Comparison of ENCODE assay signal across 8 cellular contexts in genomic region chr15:73991260-73991659, GRCh38. TPM values are rescaled to one million over a fixed set of nuclear protein-coding genes. Genes with fewer than 3 reads are reported as not detected.
DNase-seq lines count a peak whose midpoint lies in the region; ATAC-seq and TF ChIP-seq lines count a peak whose summit lies in the region.

No MANE protein-coding gene starts in this region.

- peak; percentile 3 for ATAC-seq in lung (ENCODE audit: insufficient read depth, low FRiP score)

- TF ChIP-seq CTCF in lung (IDR thresholded peaks at IDR 0.05; ENCODE audit: control extremely low read depth, extremely low read depth) (no peak), tibial nerve (IDR thresholded peaks at IDR 0.05) (no peak)

- TF ChIP-seq POLR2A in tibial nerve (IDR thresholded peaks at IDR 0.05): no peak

- peaks cover 52 to 67% (median 58%) of the 10 kb centered on the region in 10 experiments for H3K4me1 ChIP-seq in BLaER1 treated with 17β-estradiol and CSF1 and Interleukin-3, amounts not matched to agents 10 nM and 100 nM
- H3K4me1 ChIP-seq in lung (ENCODE audit: control insufficient read depth in 2 of 2, insufficient read depth in 2 of 2, low read length in 2 of 2) (peaks cover 16 to 42% of the 10 kb centered on the region in 2 donors), tibial nerve (peaks cover 3 to 86% (median 57%) of the 10 kb centered on the region in 4 donors)

- H3K9me3 ChIP-seq in BLaER1 treated with 17β-estradiol and CSF1 and Interleukin-3, amounts not matched to agents 10 nM and 100 nM (replicated peaks in 1 of 11): no peaks in the 10 kb centered on the region
- no peaks in the 10 kb centered on the region for H3K9me3 ChIP-seq in KOPT-K1 (ENCODE audit: insufficient read depth, low read length, poor library complexity, severe bottlenecking)
- H3K9me3 ChIP-seq in lung (ENCODE audit: control insufficient read depth in 2 of 2, insufficient read depth in 1 of 2, low read length in 1 of 2): no peaks in the 10 kb centered on the region
- no peaks in the 10 kb centered on the region for H3K9me3 ChIP-seq in tibial nerve

- peak overlapping the region; percentile 70 to 87 (median 81) for H3K9ac ChIP-seq in BLaER1 treated with 17β-estradiol and CSF1 and Interleukin-3, amounts not matched to agents 10 nM and 100 nM

- 25 to 64% methylated on average over 5 of the region's 5 CpGs for WGBS in lung, 2 donors
- 11 to 29% methylated on average over 5 of the region's 5 CpGs for WGBS in tibial nerve, 2 donors

- no peaks in the 10 kb centered on the region for H3K36me3 ChIP-seq in BLaER1 treated with 17β-estradiol and CSF1 and Interleukin-3, amounts not matched to agents 10 nM and 100 nM
- H3K36me3 ChIP-seq in KOPT-K1 (ENCODE audit: insufficient read depth, low read length): no peaks in the 10 kb centered on the region; the same call in 1 of the 2 replicates
- H3K36me3 ChIP-seq in lung (ENCODE audit: control insufficient read depth in 2 of 2, insufficient read depth in 2 of 2, low read length in 2 of 2): peaks cover 0 to 4% of the 10 kb centered on the region in 2 donors
- H3K36me3 ChIP-seq in tibial nerve: peaks cover 0 to 27% (median 0%) of the 10 kb centered on the region in 3 donors

- peak; percentile 22 for DNase-seq in cerebellar cortex (ENCODE audit: low spot score)
- DNase-seq in lung (ENCODE audit: low spot score): peak; percentile 84
- peak; percentile 57 to 64 for DNase-seq in tibial nerve (ENCODE audit: low spot score in 2 of 2)
- no peak for DNase-seq in NCI-H187 treated with DMSO at 0.1 percent for 48 hours (lab: John Stamatoyannopoulos, UW)
- DNase-seq in cortex of kidney (lab: John Stamatoyannopoulos, UW): no peak
- DNase-seq in effector CD4-positive, alpha-beta T cell: no peak

- peak overlapping the region; percentile 88 to 100 (median 97) for H3K4me2 ChIP-seq in BLaER1 treated with 17β-estradiol and CSF1 and Interleukin-3, amounts not matched to agents 10 nM and 100 nM

- H3K27ac ChIP-seq in BLaER1 treated with 17β-estradiol and CSF1 and Interleukin-3, amounts not matched to agents 10 nM and 100 nM: peak overlapping the region in 5 of 11 experiments; percentile 58 to 72 (median 70); a peak in 8 of 22 replicates
- H3K27ac ChIP-seq in KOPT-K1 (ENCODE audit: low read depth, low read length, poor library complexity, severe bottlenecking): peak overlapping the region; percentile 69
- H3K27ac ChIP-seq in lung (ENCODE audit: low read depth in 1 of 2, low read length in 1 of 2): peak overlapping the region; percentile 89 to 92
- peak overlapping the region; percentile 21 to 92 (median 84) for H3K27ac ChIP-seq in tibial nerve

- peaks cover 0 to 4% (median 0%) of the 10 kb centered on the region in 11 experiments; a peak in 5 of 22 replicates for H4K20me1 ChIP-seq in BLaER1 treated with 17β-estradiol and CSF1 and Interleukin-3, amounts not matched to agents 10 nM and 100 nM

- peak overlapping the region; percentile 75 to 92 (median 85) for H3K4me3 ChIP-seq in BLaER1 treated with 17β-estradiol and CSF1 and Interleukin-3, amounts not matched to agents 10 nM and 100 nM
- H3K4me3 ChIP-seq in lung (peak overlapping the region; percentile 79), tibial nerve (peak overlapping the region; percentile 67 to 98 (median 79))

- peak in 1 of 2 donors; percentile 43 for TF ChIP-seq EP300 in tibial nerve (IDR thresholded peaks at IDR 0.05)

- no peaks in the 10 kb centered on the region; a peak in 1 of 22 replicates for H3K27me3 ChIP-seq in BLaER1 treated with 17β-estradiol and CSF1 and Interleukin-3, amounts not matched to agents 10 nM and 100 nM
- H3K27me3 ChIP-seq in lung (ENCODE audit: control insufficient read depth, insufficient read depth): no peaks in the 10 kb centered on the region
- H3K27me3 ChIP-seq in tibial nerve: no peaks in the 10 kb centered on the region

RNA-seq across cellular contexts. Expression of gene STOML1, which starts 0.8 kb away (rescaled TPM):
- 10 to 100 TPM; 10.3 to 30.5 TPM for total RNA-seq in lung
- 10 to 100 TPM; 23.4 to 35.4 TPM for polyA plus RNA-seq in lung
- total RNA-seq in tibial nerve: 10 to 100 TPM; 16.6 to 29.1 (median 21.5) TPM

RNA-seq across cellular contexts. Expression of gene PML, which starts 3.3 kb away (rescaled TPM):
- 10 to 100 TPM; 77.5 to 80.5 TPM for total RNA-seq in lung
- polyA plus RNA-seq in lung: 10 to 100 TPM; 33.9 to 44.2 TPM
- total RNA-seq in tibial nerve: 100 to 1,000 TPM in 2 of 4 donors, 10 to 100 TPM in 2; 69.3 to 159 (median 89.4) TPM

Comparison
In these comparisons a context has a peak if more than half of its experiments do, and no peak if none do; other contexts are left out.
1. DNase-seq: peak in cerebellar cortex (single experiment), lung (single experiment) and tibial nerve (2 of 2); none in NCI-H187 treated with DMSO at 0.1 percent for 48 hours (single experiment), cortex of kidney (single experiment) and effector CD4-positive, alpha-beta T cell (single experiment).
2. Peak in every context shown above with its lines, with median percentiles within 50 percentile points of each other: H3K4me3 ChIP-seq.